In the genomic region with DNA sequence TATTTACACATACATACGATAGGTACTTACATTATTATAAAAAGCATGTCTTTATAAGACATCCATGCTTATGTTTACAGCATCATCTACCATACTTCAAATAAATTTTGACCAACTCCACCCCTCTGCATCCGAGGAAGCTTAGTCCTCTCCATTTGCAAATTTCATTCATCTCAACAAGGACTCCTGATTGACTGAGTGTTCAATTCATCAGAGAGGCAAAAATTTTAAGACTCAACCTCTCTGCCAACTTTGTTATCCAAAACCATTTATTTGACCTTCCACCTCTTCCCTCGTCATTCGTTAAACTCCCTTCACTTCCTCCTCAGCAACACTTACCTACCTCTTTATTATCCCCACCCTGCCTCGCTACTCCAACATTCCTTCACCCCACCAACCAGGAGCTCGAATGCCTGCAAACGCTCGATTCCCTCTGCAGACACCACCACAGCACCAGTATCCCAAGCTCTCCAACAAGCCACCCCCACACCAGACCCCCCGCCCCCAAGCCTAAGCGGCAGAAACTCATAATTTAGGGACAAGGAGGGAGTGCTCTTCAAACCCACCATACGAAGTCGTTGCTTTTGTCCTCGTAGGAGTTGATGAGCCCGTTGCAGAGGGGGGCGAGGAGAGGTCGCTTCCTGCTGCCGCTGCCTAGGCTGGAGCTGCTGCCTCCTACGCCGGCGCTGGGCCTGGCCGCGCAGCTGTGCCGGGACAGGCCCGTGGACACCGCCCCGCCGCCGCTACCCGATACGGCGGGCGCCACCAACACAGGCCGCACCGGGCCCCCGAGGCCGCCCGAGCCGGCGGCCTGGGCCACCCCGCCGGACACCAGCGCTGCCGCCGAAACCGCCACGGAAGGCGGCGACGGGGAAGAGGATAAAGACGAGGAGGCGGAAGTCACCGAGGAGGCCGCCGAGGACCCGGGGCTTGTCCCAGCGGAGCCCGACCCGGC, we compare ENCODE assay signal across 8 cellular contexts. TPM values are rescaled to one million over a fixed set of nuclear protein-coding genes. Genes with fewer than 3 reads are reported as not detected.
DNase-seq lines count a peak whose midpoint lies in the region; ATAC-seq and TF ChIP-seq lines count a peak whose summit lies in the region.

No MANE protein-coding gene starts in this region.

- intact Hi-C loops in heart right ventricle (cut with DNase I) = loop anchor here in 1 of 10 donors (10.0 kb wide), 1 partner anchor 81 kb away; no protein-coding TSS in a partner anchor

- H3K79me2 ChIP-seq in trophoblast cell (ENCODE audit: control insufficient read depth, insufficient read depth, low read length, poor library complexity) = peaks cover 18% of the 10 kb centered on the region

- peak overlapping the region; percentile 46 for H4K12ac ChIP-seq in trophoblast cell (ENCODE audit: low read depth, low read length)

- peak overlapping the region; percentile 87 for H2BK120ac ChIP-seq in trophoblast cell (ENCODE audit: insufficient read depth, low read length, poor library complexity)

- H3K9me3 ChIP-seq in heart right ventricle (no peaks in the 10 kb centered on the region), trophoblast cell (ENCODE audit: insufficient read depth, low read depth, low read length) (no peaks in the 10 kb centered on the region)

- H3K36me3 ChIP-seq in heart right ventricle = no peaks in the 10 kb centered on the region
- H3K36me3 ChIP-seq in trophoblast cell (ENCODE audit: control insufficient read depth in 1 of 2, insufficient read depth in 2 of 2, low read length in 2 of 2) = no peaks in the 10 kb centered on the region

- TF ChIP-seq CTCF in C4-2B (conservative IDR thresholded peaks at IDR 0.05) (no peak), heart right ventricle (IDR thresholded peaks at IDR 0.05) (no peak)

- H2BK12ac ChIP-seq in trophoblast cell (ENCODE audit: low read length) = no peak overlapping the region

- peak; percentile 11 for ATAC-seq in GM18858 (IDR thresholded peaks at IDR 0.05; ENCODE audit: unreplicated experiment)
- peak; percentile 34 for ATAC-seq in HG03064 (IDR thresholded peaks at IDR 0.05; ENCODE audit: low read depth, unreplicated experiment)
- peak; percentile 27 to 69 (median 44) for ATAC-seq in heart right ventricle

- DNase-seq in NCI-H774 (lab: John Stamatoyannopoulos, UW) (peak; percentile 15), heart right ventricle (peak in 1 of 2 donors; percentile 25), trophoblast cell (peak; percentile 30 to 46), NCI-H1048 (lab: John Stamatoyannopoulos, UW) (no peak)

- peak overlapping the region; percentile 85 for H3K9ac ChIP-seq in trophoblast cell (ENCODE audit: low read length)

- H3K27ac ChIP-seq in C4-2B (peak overlapping the region; percentile 95), adipose tissue (ENCODE audit: low read depth, low read length) (peak overlapping the region; percentile 86), heart right ventricle (peak overlapping the region; percentile 90 to 99 (median 96)), trophoblast cell (ENCODE audit: low read depth, low read length) (peak overlapping the region; percentile 98)

- WGBS in adipose tissue, 3 donors = 0% methylated on average over 36 to 58 of the region's 58 CpGs
- 1% methylated on average over 49 to 58 of the region's 58 CpGs for WGBS in heart right ventricle, 2 donors
- no CpG with 5 or more reads among the region's 58 CpGs for whole genome bisulfite sequencing in trophoblast cell (ENCODE audit: extremely low coverage, insufficient coverage, insufficient read length)

- no peak overlapping the region for H3K23ac ChIP-seq in trophoblast cell (ENCODE audit: low read length)

- peak overlapping the region; percentile 64 for H3K4me2 ChIP-seq in trophoblast cell (ENCODE audit: low read length)

- peak overlapping the region; percentile 89 for H2AFZ ChIP-seq in trophoblast cell (ENCODE audit: insufficient read depth, low read length, poor library complexity)

- peak overlapping the region; percentile 82 for H2AK5ac ChIP-seq in trophoblast cell (ENCODE audit: low read length)

- H4K8ac ChIP-seq in trophoblast cell (ENCODE audit: low read depth, low read length) = peak overlapping the region; percentile 91

- peak overlapping the region; percentile 21 for H2BK5ac ChIP-seq in trophoblast cell (ENCODE audit: low read depth, low read length, poor library complexity)

- peaks cover 3 to 59% (median 37%) of the 10 kb centered on the region in 9 donors for H3K4me1 ChIP-seq in heart right ventricle
- H3K4me1 ChIP-seq in trophoblast cell (ENCODE audit: control insufficient read depth in 1 of 2, insufficient read depth in 2 of 2, low read length in 2 of 2) = peaks cover 4 to 5% of the 10 kb centered on the region in 2 experiments

- H3K79me1 ChIP-seq in trophoblast cell (ENCODE audit: low read length) = peaks cover 14% of the 10 kb centered on the region

- peak overlapping the region; percentile 88 for H4K91ac ChIP-seq in trophoblast cell (ENCODE audit: low read depth, low read length)

- H3K4ac ChIP-seq in trophoblast cell (ENCODE audit: low read depth, low read length) = peak overlapping the region; percentile 50

- peak overlapping the region; percentile 24 for H3K18ac ChIP-seq in trophoblast cell (ENCODE audit: low read length)

- H3K4me3 ChIP-seq in heart right ventricle (peak overlapping the region; percentile 67 to 98 (median 88)), trophoblast cell (ENCODE audit: low read depth, low read length) (peak overlapping the region; percentile 89)

- peak overlapping the region; percentile 79 for H3K14ac ChIP-seq in trophoblast cell (ENCODE audit: low read length)

- H3K27me3 ChIP-seq in heart right ventricle (no peaks in the 10 kb centered on the region), trophoblast cell (ENCODE audit: insufficient read depth, low read length) (no peaks in the 10 kb centered on the region)

RNA-seq across cellular contexts. Expression of a gene that starts 0.8 kb away (rescaled TPM):
- polyA plus RNA-seq in adipose tissue (10 to 100 TPM; 15.9 to 35.3 (median 20.8) TPM), heart right ventricle (10 to 100 TPM; 26.5 to 55.2 TPM)
- total RNA-seq in heart right ventricle = 10 to 100 TPM; 17.9 to 28.1 (median 23.0) TPM
- polyA plus RNA-seq in trophoblast cell (2013) = 30.9 and 32.2 TPM in 2 replicates
